Comparison of ENCODE assay signal across 16 cellular contexts in genomic region chr9:130480673-130481072, GRCh38. TPM values are rescaled to one million over a fixed set of nuclear protein-coding genes. Genes with fewer than 3 reads are reported as not detected.
DNase-seq lines count a peak whose midpoint lies in the region; ATAC-seq, FAIRE-seq and TF ChIP-seq lines count a peak whose summit lies in the region.
"Had no signal": no experiment of that assay in that cellular context is flagged by ENCODE, and none has a peak within 500 bp of the region (broad histone marks: within the 10 kb centered on the region; RNA-seq: fewer than 3 reads in every experiment).

No MANE protein-coding gene starts in this region.

- ATAC-seq in WTC11, result peak; percentile 74

- POLR2A ChIA-PET in WTC11 (lab: Charles Lee), result no interaction called here

- H3K27ac Mint-ChIP-seq in WTC11, result no peak overlapping the region
- H3K27ac Mint-ChIP-seq: activated naive CD8-positive, alpha-beta T cell treated with anti-CD3 and anti-CD28 coated beads for 36 hours; CD8-positive, alpha-beta memory T cell; dendritic cell treated with granulocyte-macrophage colony-stimulating factor and Interleukin-4, amounts not matched to agents 40 ng/mL and 50 ng/mL, for 4 days; nephron had no signal

- no peak for TF ChIP-seq POLR2A in GM12892 (IDR thresholded peaks at IDR 0.05; ENCODE audit: low read depth, low read length)

- H3K27me3 Mint-ChIP-seq in WTC11 (ENCODE audit: low read depth), result no peaks in the 10 kb centered on the region

- 0 out of 2 replicates have a peak, but pooled peaks have one; percentile 26 for TF ChIP-seq CTCF in WTC11 (IDR thresholded peaks at IDR 0.05)
- TF ChIP-seq CTCF in retinal pigment epithelial cell (conservative IDR thresholded peaks at IDR 0.05; ENCODE audit: low read depth, low read length), result peak; percentile 27

- H3K4me1 Mint-ChIP-seq in WTC11, result 0 out of 2 replicates have a peak, but pooled peaks cover 3% of the 10 kb centered on the region
- H3K4me1 Mint-ChIP-seq: activated naive CD8-positive, alpha-beta T cell treated with anti-CD3 and anti-CD28 coated beads for 36 hours; CD8-positive, alpha-beta memory T cell had no signal

- no peak overlapping the region for H3K4me3 Mint-ChIP-seq in WTC11
- H3K4me3 Mint-ChIP-seq: activated naive CD8-positive, alpha-beta T cell treated with anti-CD3 and anti-CD28 coated beads for 36 hours; CD8-positive, alpha-beta memory T cell; dendritic cell treated with granulocyte-macrophage colony-stimulating factor and Interleukin-4, amounts not matched to agents 40 ng/mL and 50 ng/mL, for 4 days; nephron had no signal

- H3K9me3 Mint-ChIP-seq in WTC11, result no peaks in the 10 kb centered on the region
- H3K9me3 Mint-ChIP-seq: activated naive CD8-positive, alpha-beta T cell treated with anti-CD3 and anti-CD28 coated beads for 36 hours; CD8-positive, alpha-beta memory T cell; dendritic cell treated with granulocyte-macrophage colony-stimulating factor and Interleukin-4, amounts not matched to agents 40 ng/mL and 50 ng/mL, for 4 days; nephron had no signal

- H3K4me3 ChIP-seq in retinal pigment epithelial cell (ENCODE audit: low read length), result no peak overlapping the region

- CTCF ChIA-PET in WTC11 (lab: Charles Lee), result interaction anchor here (0.5 to 1.4 kb wide), 7 partner anchors 16 to 202 kb away, joined by 3 to 5 read pairs (median 3); no protein-coding TSS in a partner anchor

- H3K36me3 Mint-ChIP-seq in WTC11, result no peaks in the 10 kb centered on the region
- H3K36me3 Mint-ChIP-seq: activated naive CD8-positive, alpha-beta T cell treated with anti-CD3 and anti-CD28 coated beads for 36 hours; CD8-positive, alpha-beta memory T cell had no signal

- DNase-seq in HT1080 (ENCODE audit: low read depth), result peak; percentile 23
- DNase-seq in WTC11 (ENCODE audit: low spot score), result peak; percentile 79
- peak; percentile 31 for DNase-seq in hepatic stellate cell (ENCODE audit: low spot score)
- no peak for DNase-seq in retinal pigment epithelial cell (ENCODE audit: low read depth)
- no peak for DNase-seq in DMS 273 treated with DMSO at 0.1 percent for 48 hours (lab: John Stamatoyannopoulos, UW)
- DNase-seq in AG20443 (ENCODE audit: low spot score), result no peak
- DNase-seq in GM12892 (ENCODE audit: insufficient read length), result no peak
- DNase-seq: activated naive CD8-positive, alpha-beta T cell treated with anti-CD3 and anti-CD28 coated beads for 36 hours; CD8-positive, alpha-beta memory T cell; foreskin fibroblast; GF-D8; NCI-H146; NCI-H524; small intestine had no signal

- FAIRE-seq in GM12892 (lab: Jason Lieb, UNC), result no peak
- FAIRE-seq: small intestine had no signal

TF ChIP-seq in WTC11, 78 proteins besides CTCF, POLR2A, EP300 and RAD21:
- TF ChIP-seq MAX (CRISPR knock-in tag; IDR thresholded peaks at IDR 0.05), result peak; percentile 52; the same call in 1 of the 2 replicates
- TF ChIP-seq HMGA2 (CRISPR knock-in tag; IDR thresholded peaks at IDR 0.05), result no peak
- 0 out of 2 replicates have a peak, but pooled peaks have one; percentile 14 for TF ChIP-seq FOXP1 (CRISPR knock-in tag; IDR thresholded peaks at IDR 0.05; ENCODE audit: borderline replicate concordance)
- TF ChIP-seq ZNF121 (CRISPR knock-in tag; IDR thresholded peaks at IDR 0.05), result peak; percentile 99

RNA-seq across cellular contexts. Expression of gene ASS1, which starts 35.9 kb away (rescaled TPM):
- total RNA-seq in HT1080 (2014; rRNA removed; shearing (Covaris generic)), result 2.6 and 2.7 TPM in 2 replicates
- 3.5 and 4.0 TPM in 2 replicates for polyA plus RNA-seq in HT1080 (2015; cell fraction: cytosol; rRNA removed)
- 1.5 and 1.6 TPM in 2 replicates for polyA plus RNA-seq in HT1080 (2015; cell fraction: nucleus; rRNA removed)
- 71.0 to 95.7 TPM (median 74.2 TPM) in 3 replicates for total RNA-seq in WTC11 (2021)
- 3.5 TPM for polyA plus RNA-seq in GM12892 (2012; ENCODE audit: missing spikeins)
- polyA plus RNA-seq: CD8-positive, alpha-beta memory T cell had no signal

Comparison
In these comparisons a context has a peak if more than half of its experiments do, and no peak if none do; other contexts are left out.
1. DNase-seq: peak in HT1080 (single experiment), WTC11 (single experiment) and hepatic stellate cell (single experiment); none in retinal pigment epithelial cell (single experiment), DMS 273 treated with DMSO at 0.1 percent for 48 hours (single experiment), AG20443 (single experiment) and GM12892 (single experiment).
2. RNA of gene ASS1, which starts 35.9 kb away (total RNA-seq): 71.0 to 95.7 TPM in WTC11; 2.6 to 2.7 TPM in HT1080; every median in the first group is over 10 times any median in the second.